In genomic region chr20:53702617-53703016, GRCh38 we compare ENCODE assay signal across 22 cellular contexts.
"Had no signal": no experiment of that assay in that cellular context is flagged by ENCODE, and none has a peak within 500 bp of the region (broad histone marks: within the 10 kb centered on the region; RNA-seq: fewer than 3 reads in every experiment).

No MANE protein-coding gene starts in this region.

- DNase-seq: colonic mucosa; cortex of kidney; effector CD8-positive, alpha-beta T cell; effector memory CD8-positive, alpha-beta T cell; endodermal cell; erythroblast; esophagus squamous epithelium; foreskin fibroblast; foreskin melanocyte; gastrocnemius medialis; glutamatergic neuron; head of caudate nucleus; heart right ventricle; hippocampal formation; left cardiac atrium; left lung; left ventricle myocardium superior; lower lobe of right lung; mesenchymal stem cell; mucosa of descending colon had no signal

- H3K27me3 ChIP-seq: colonic mucosa, esophagus squamous epithelium, gastrocnemius medialis, heart right ventricle, left lung had no signal

- H3K9me3 ChIP-seq: colonic mucosa, esophagus squamous epithelium, gastrocnemius medialis, heart right ventricle, left lung, lower lobe of right lung, mucosa of descending colon had no signal

- H3K27ac ChIP-seq: colonic mucosa, epithelial cell of prostate, esophagus squamous epithelium, gastrocnemius medialis, heart right ventricle, left lung, lower lobe of right lung had no signal

- ATAC-seq: effector memory CD8-positive, alpha-beta T cell; esophagus mucosa; gastrocnemius medialis; heart right ventricle; left cardiac atrium; left lung; left ventricle myocardium superior; lower lobe of right lung; mucosa of descending colon had no signal

- H3K4me1 ChIP-seq: colonic mucosa had no signal

- H3K36me3 ChIP-seq: colonic mucosa, esophagus squamous epithelium, gastrocnemius medialis, heart right ventricle, left lung, lower lobe of right lung had no signal

- H3K4me3 ChIP-seq: colonic mucosa, esophagus squamous epithelium, gastrocnemius medialis, heart right ventricle, left lung, lower lobe of right lung, mucosa of descending colon had no signal
